In the genomic region with DNA sequence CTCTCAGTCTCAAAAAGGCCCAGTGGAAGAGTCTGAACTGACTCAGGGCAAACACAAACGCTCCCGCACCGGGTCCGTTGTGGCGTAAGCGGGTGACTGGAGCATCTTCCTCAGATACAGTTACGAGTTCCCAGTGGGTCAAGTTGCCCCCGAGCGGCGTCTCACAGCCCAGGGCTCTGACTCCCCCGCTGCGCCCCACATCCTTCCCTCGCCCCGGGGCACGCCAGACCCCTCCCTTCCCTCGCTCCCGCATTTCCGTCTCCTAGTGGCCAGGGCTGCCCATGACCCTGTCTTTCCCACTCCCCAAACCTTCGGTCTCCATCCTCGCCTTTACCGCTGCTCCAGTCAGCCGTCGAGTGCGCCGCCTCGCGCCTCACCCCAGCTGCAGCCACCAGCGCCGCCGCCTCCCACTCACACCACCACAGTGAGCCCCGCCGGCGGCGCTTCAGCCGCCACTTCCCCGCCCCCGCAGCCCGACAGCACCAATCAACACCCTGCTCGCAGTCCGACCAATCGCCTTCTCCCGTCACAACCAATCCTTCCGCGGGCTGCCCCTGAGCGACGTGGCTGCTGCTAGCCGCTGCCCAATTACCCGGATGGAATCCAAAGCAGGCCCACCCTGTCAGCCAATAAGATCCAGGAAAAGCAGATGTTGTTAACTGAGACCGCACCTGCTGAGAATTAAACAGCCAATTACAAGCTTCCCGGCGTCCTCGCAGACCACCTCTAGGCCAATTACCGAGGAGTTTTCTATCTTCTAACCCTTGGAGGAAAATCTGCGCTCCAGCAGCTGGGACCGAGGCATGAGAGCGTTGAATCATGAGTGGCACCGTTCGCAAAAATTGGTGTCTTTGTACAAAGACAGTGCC, we compare ENCODE assay signal across 8 cellular contexts.
DNase-seq lines count a peak whose midpoint lies in the region; TF ChIP-seq lines count a peak whose summit lies in the region.

A gene with protein sequence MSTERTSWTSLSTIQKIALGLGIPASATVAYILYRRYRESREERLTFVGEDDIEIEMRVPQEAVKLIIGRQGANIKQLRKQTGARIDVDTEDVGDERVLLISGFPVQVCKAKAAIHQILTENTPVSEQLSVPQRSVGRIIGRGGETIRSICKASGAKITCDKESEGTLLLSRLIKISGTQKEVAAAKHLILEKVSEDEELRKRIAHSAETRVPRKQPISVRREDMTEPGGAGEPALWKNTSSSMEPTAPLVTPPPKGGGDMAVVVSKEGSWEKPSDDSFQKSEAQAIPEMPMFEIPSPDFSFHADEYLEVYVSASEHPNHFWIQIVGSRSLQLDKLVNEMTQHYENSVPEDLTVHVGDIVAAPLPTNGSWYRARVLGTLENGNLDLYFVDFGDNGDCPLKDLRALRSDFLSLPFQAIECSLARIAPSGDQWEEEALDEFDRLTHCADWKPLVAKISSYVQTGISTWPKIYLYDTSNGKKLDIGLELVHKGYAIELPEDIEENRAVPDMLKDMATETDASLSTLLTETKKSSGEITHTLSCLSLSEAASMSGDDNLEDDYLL (minus strand): TSS at position 430 of the 869 bp plus-strand sequence. CDS start 7,478 bp downstream, outside the sequence.

- H3K9ac ChIP-seq in MM.1S (ENCODE audit: low read length) (peak within 1 kb of the TSS; percentile 54; the same call in 1 of the 2 replicates), subcutaneous abdominal adipose tissue (ENCODE audit: low read length in 5 of 5) (peak within 1 kb of the TSS; percentile 77 to 84 (median 77))

- H4K20me1 ChIP-seq in MM.1S (ENCODE audit: insufficient read depth, low read length), result no peaks in the 10 kb centered on the region

- H3K9me3 ChIP-seq in MM.1S (replicated peaks; ENCODE audit: insufficient read depth, low read length) (no peaks in the 10 kb centered on the region), neuron (ENCODE audit: low read length) (no peaks in the 10 kb centered on the region), subcutaneous abdominal adipose tissue (ENCODE audit: control insufficient read depth in 5 of 5, low read length in 5 of 5) (no peaks in the 10 kb centered on the region)

- H3F3A ChIP-seq in MM.1S (ENCODE audit: insufficient read depth, low read length), result peaks cover 3% of the 10 kb centered on the region; the same call in 1 of the 2 replicates

- H2AFZ ChIP-seq in MM.1S (ENCODE audit: low read length) (peak within 1 kb of the TSS; percentile 86), neuron (ENCODE audit: low read depth, low read length) (peak within 1 kb of the TSS; percentile 88)

- H3K36me3 ChIP-seq in MM.1S (replicated peaks; ENCODE audit: insufficient read depth, low read length) (no peaks in the 10 kb centered on the region), neuron (ENCODE audit: insufficient read depth, low read length) (peaks cover 4% of the 10 kb centered on the region), subcutaneous abdominal adipose tissue (ENCODE audit: control insufficient read depth in 5 of 5, insufficient read depth in 5 of 5, low read length in 5 of 5) (no peaks in the 10 kb centered on the region)

- peaks cover 12% of the 10 kb centered on the region for H3K4me1 ChIP-seq in MM.1S (ENCODE audit: low read length)
- H3K4me1 ChIP-seq in neuron (ENCODE audit: insufficient read depth, low read length), result no peaks in the 10 kb centered on the region
- H3K4me1 ChIP-seq in subcutaneous abdominal adipose tissue (ENCODE audit: control insufficient read depth in 5 of 5, insufficient read depth in 5 of 5, low read length in 5 of 5), result peaks cover 0 to 23% (median 17%) of the 10 kb centered on the region in 5 donors

- peaks cover 10% of the 10 kb centered on the region; the same call in 1 of the 2 replicates for H3K79me2 ChIP-seq in MM.1S (ENCODE audit: low read length)

- H3K4me2 ChIP-seq in MM.1S (ENCODE audit: low read depth, low read length), result peak within 1 kb of the TSS; percentile 96

- H3K9me2 ChIP-seq in MM.1S (replicated peaks; ENCODE audit: insufficient read depth, low read length), result no peaks in the 10 kb centered on the region

- peak; percentile 99 for DNase-seq in GDM1 (lab: John Stamatoyannopoulos, UW)
- peak; percentile 87 for DNase-seq in HCEC 1CT
- peak; percentile 100 for DNase-seq in MM.1S
- DNase-seq in SIG-M5 treated with dmso at 0.1 percent for 504 hours (lab: John Stamatoyannopoulos, UW; ENCODE audit: unreplicated experiment), result peak; percentile 100
- peak; percentile 98 for DNase-seq in activated gamma-delta T cell treated with anti-CD3 and anti-CD28 coated beads, Interleukin-2, amount 50 U/mL, for 16 hours (ENCODE audit: low read depth)
- DNase-seq in foreskin melanocyte, result peak; percentile 99

- no peak within 1 kb of the TSS for H3K27ac ChIP-seq in MM.1S (ENCODE audit: low read length)
- peak within 1 kb of the TSS; percentile 69 for H3K27ac ChIP-seq in subcutaneous abdominal adipose tissue (ENCODE audit: low read depth, low read length)

- H3K27me3 ChIP-seq in MM.1S (replicated peaks; ENCODE audit: insufficient read depth, low read length) (no peaks in the 10 kb centered on the region), neuron (ENCODE audit: insufficient read depth, low read length) (no peaks in the 10 kb centered on the region), subcutaneous abdominal adipose tissue (ENCODE audit: control insufficient read depth in 5 of 5, insufficient read depth in 4 of 5, low read length in 5 of 5) (no peaks in the 10 kb centered on the region)

- TF ChIP-seq CTCF in MM.1S (IDR thresholded peaks at IDR 0.05; ENCODE audit: low read length), result peak; percentile 50

- peak within 1 kb of the TSS; percentile 81 for H3K4me3 ChIP-seq in MM.1S (ENCODE audit: low read length)
- H3K4me3 ChIP-seq in neuron (ENCODE audit: low read length), result peak within 1 kb of the TSS; percentile 86
- H3K4me3 ChIP-seq in subcutaneous abdominal adipose tissue (ENCODE audit: low read depth in 1 of 5, low read length in 5 of 5), result peak within 1 kb of the TSS; percentile 83 to 99 (median 93)
